ENCODE assay signal across 2 cellular contexts in the genomic region with DNA sequence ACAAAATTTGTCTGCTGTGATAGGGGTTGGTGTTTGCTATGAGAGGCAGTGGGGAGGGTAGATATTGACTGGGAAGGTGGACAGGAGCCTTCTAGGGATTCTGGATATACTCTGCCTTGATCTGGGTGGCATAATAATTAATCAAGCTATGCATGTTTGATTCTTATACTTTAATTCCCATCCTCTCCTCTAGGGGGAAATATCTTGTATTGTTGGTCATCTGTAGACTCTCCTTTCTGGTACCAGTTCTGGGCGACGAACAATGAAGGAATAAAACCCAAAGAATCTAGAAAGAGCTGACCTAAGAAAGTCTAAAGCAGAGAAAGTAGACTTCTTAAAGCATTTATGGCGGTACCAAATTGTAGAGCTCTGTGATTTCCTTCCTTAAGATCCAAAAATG.
TF ChIP-seq lines count a peak whose summit lies in the region.

No MANE protein-coding gene starts in this region.

TF ChIP-seq in A549, 52 proteins besides CTCF, POLR2A, EP300 and RAD21:
- no peak for TF ChIP-seq HOXB5 (CRISPR knock-in tag; IDR thresholded peaks at IDR 0.05)
- no peak for TF ChIP-seq NPAS2 (CRISPR knock-in tag; IDR thresholded peaks at IDR 0.05; ENCODE audit: borderline replicate concordance)
- TF ChIP-seq MYC (IDR thresholded peaks at IDR 0.05; ENCODE audit: borderline replicate concordance, low read length): no peak
- TF ChIP-seq, protein P1, sequence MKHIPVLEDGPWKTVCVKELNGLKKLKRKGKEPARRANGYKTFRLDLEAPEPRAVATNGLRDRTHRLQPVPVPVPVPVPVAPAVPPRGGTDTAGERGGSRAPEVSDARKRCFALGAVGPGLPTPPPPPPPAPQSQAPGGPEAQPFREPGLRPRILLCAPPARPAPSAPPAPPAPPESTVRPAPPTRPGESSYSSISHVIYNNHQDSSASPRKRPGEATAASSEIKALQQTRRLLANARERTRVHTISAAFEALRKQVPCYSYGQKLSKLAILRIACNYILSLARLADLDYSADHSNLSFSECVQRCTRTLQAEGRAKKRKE (CRISPR knock-in tag; IDR thresholded peaks at IDR 0.05; ENCODE audit: low read depth): no peak
- no peak for TF ChIP-seq HDAC2 (IDR thresholded peaks at IDR 0.05)
- no peak for TF ChIP-seq KDM1A (IDR thresholded peaks at IDR 0.05; ENCODE audit: low read depth)
- TF ChIP-seq FOXS1 (CRISPR knock-in tag; IDR thresholded peaks at IDR 0.05): no peak

TF ChIP-seq in HCT116, 20 proteins besides CTCF, POLR2A, EP300 and RAD21 (continued from another document):
- no peak for TF ChIP-seq EGR1 (IDR thresholded peaks at IDR 0.05; ENCODE audit: low read depth)
- no peak for TF ChIP-seq ZFX (IDR thresholded peaks at IDR 0.05)
- no peak for TF ChIP-seq YY1 (IDR thresholded peaks at IDR 0.05; ENCODE audit: extremely low read depth, insufficient replicate concordance, low read depth, low read length)
- TF ChIP-seq REST (IDR thresholded peaks at IDR 0.05; ENCODE audit: low read depth): no peak
- TF ChIP-seq EZH2 (IDR thresholded peaks at IDR 0.05): no peak
- TF ChIP-seq SIN3A (IDR thresholded peaks at IDR 0.05; ENCODE audit: low read depth): no peak
- TF ChIP-seq, protein P2, sequence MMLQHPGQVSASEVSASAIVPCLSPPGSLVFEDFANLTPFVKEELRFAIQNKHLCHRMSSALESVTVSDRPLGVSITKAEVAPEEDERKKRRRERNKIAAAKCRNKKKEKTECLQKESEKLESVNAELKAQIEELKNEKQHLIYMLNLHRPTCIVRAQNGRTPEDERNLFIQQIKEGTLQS (IDR thresholded peaks at IDR 0.05): no peak
- TF ChIP-seq, protein P3, sequence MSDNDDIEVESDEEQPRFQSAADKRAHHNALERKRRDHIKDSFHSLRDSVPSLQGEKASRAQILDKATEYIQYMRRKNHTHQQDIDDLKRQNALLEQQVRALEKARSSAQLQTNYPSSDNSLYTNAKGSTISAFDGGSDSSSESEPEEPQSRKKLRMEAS (IDR thresholded peaks at IDR 0.05): no peak
- TF ChIP-seq CBX3 (IDR thresholded peaks at IDR 0.05; ENCODE audit: low read depth): no peak
- TF ChIP-seq SRF (IDR thresholded peaks at IDR 0.05; ENCODE audit: low read depth): no peak
- no peak for TF ChIP-seq ELF1 (IDR thresholded peaks at IDR 0.05; ENCODE audit: borderline replicate concordance, low read depth)
- no peak for TF ChIP-seq TCF7L2 (IDR thresholded peaks at IDR 0.05; ENCODE audit: borderline replicate concordance, extremely low read depth, insufficient read depth, insufficient read length)
